21 cellular contexts compared by ENCODE assay signal in genomic region chr5:72852356-72852755, GRCh38. TPM values are rescaled to one million over a fixed set of nuclear protein-coding genes. Genes with fewer than 3 reads are reported as not detected.
DNase-seq lines count a peak whose midpoint lies in the region; ATAC-seq, FAIRE-seq and TF ChIP-seq lines count a peak whose summit lies in the region.
"Had no signal": no experiment of that assay in that cellular context is flagged by ENCODE, and none has a peak within 500 bp of the region (broad histone marks: within the 10 kb centered on the region; RNA-seq: fewer than 3 reads in every experiment).

No MANE protein-coding gene starts in this region.

- no peak overlapping the region for H3K14ac ChIP-seq in H1 (ENCODE audit: insufficient read length)

- H3K9me2 ChIP-seq in GM23248 (ENCODE audit: insufficient read depth): no peaks in the 10 kb centered on the region
- H3K9me2 ChIP-seq in OCI-LY7 (ENCODE audit: insufficient read depth, low read length): no peaks in the 10 kb centered on the region

- no TSS peak for BruUV-seq in OCI-LY7 (replicated peaks; lab: Mats Ljungman, UMichigan)

- H2BK120ac ChIP-seq in H1 (replicated peaks; ENCODE audit: low read depth, low read length): no peak overlapping the region

- intact Hi-C loops in OCI-LY7 (cut with micrococcal nuclease; ENCODE audit: unreplicated experiment) (no loop called here), spleen (cut with DNase I; ENCODE audit: low total_unique reads) (no loop called here)

- no peak overlapping the region for H3K23ac ChIP-seq in H1 (ENCODE audit: insufficient read length)

- peaks cover 3% of the 10 kb centered on the region for H3K23me2 ChIP-seq in H1 (ENCODE audit: low read depth, low read length)

- no peak overlapping the region for H2BK20ac ChIP-seq in H1 (ENCODE audit: low read length)

- FAIRE-seq in H1 (lab: Jason Lieb, UNC): no peak
- FAIRE-seq: urothelium cell line had no signal

- peaks cover 92% of the 10 kb centered on the region for H3K79me2 ChIP-seq in GM23248 (ENCODE audit: insufficient read depth)
- H3K79me2 ChIP-seq in OCI-LY7 (ENCODE audit: insufficient read depth, low read depth, low read length): peaks cover 96% of the 10 kb centered on the region
- peaks cover 13 to 94% of the 10 kb centered on the region in 2 experiments for H3K79me2 ChIP-seq in H1 (ENCODE audit: control insufficient read depth in 1 of 2, insufficient read depth in 2 of 2, low read length in 2 of 2)
- H3K79me2 ChIP-seq in neural progenitor cell (ENCODE audit: low read depth): peaks cover 97% of the 10 kb centered on the region

- H3K27me3 Mint-ChIP-seq in neural progenitor cell (ENCODE audit: insufficient read depth, low read depth): peaks cover 2% of the 10 kb centered on the region
- H3K27me3 Mint-ChIP-seq: activated CD4-positive, alpha-beta T cell treated with anti-CD3 and anti-CD28 coated beads, Interleukin-2, amount 10 ng/mL, durations not matched to agents 7 days and 5 days had no signal

- no peaks in the 10 kb centered on the region for H3K27me3 ChIP-seq in GM23248 (replicated peaks; ENCODE audit: insufficient read depth)
- no peaks in the 10 kb centered on the region for H3K27me3 ChIP-seq in H1 (replicated peaks in 1 of 4; ENCODE audit: control insufficient read depth in 3 of 4, extremely low read depth in 1 of 4, insufficient read depth in 3 of 4, low read length in 3 of 4)
- H3K27me3 ChIP-seq in neural progenitor cell: no peaks in the 10 kb centered on the region
- no peaks in the 10 kb centered on the region for H3K27me3 ChIP-seq in spleen (replicated peaks in 1 of 7)

- 73 to 77% methylated on average over 4 of the region's 4 CpGs for WGBS in GM23248 (ENCODE audit: low coverage in 1 of 2, low lambda C conversion rate in 2 of 2, missing lambda C conversion rate in 2 of 2), 2 experiments
- WGBS in H1 (ENCODE audit: extremely low coverage in 1 of 2, insufficient coverage in 1 of 2, insufficient read length in 1 of 2, insufficient replicate concordance in 2 of 2, low coverage in 1 of 2, low lambda C conversion rate in 2 of 2, missing lambda C conversion rate in 1 of 2), 2 experiments: 95% methylated on average over 4 of the region's 4 CpGs; no CpG with 5 or more reads in 1 of the 2 experiments
- WGBS in spleen, 5 donors: 89 to 94% (median 92%) methylated on average over 4 of the region's 4 CpGs

- H4K8ac ChIP-seq in H1 (ENCODE audit: extremely low read depth, insufficient read depth, low read length): no peak overlapping the region

- no peak overlapping the region for H2BK5ac ChIP-seq in H1 (ENCODE audit: low read depth, low read length)

- H4K5ac ChIP-seq in H1 (ENCODE audit: insufficient read length, low read depth, low read length): no peak overlapping the region

- H3K9me3 ChIP-seq in GM23248 (ENCODE audit: low read depth) (no peaks in the 10 kb centered on the region), OCI-LY7 (ENCODE audit: low read length) (no peaks in the 10 kb centered on the region), H1 (ENCODE audit: insufficient read depth in 2 of 2, low read depth in 1 of 2, low read length in 1 of 2) (no peaks in the 10 kb centered on the region), neural progenitor cell (ENCODE audit: low read depth) (no peaks in the 10 kb centered on the region), spleen (no peaks in the 10 kb centered on the region)

- no peak overlapping the region for H2AK5ac ChIP-seq in H1 (ENCODE audit: low read depth, low read length)

- TF ChIP-seq CTCF in OCI-LY7 (conservative IDR thresholded peaks at IDR 0.05; ENCODE audit: low read length) (no peak), H1 (IDR thresholded peaks at IDR 0.05; ENCODE audit: control extremely low read depth in 1 of 3, insufficient read depth in 1 of 3, low read depth in 1 of 3, low read length in 3 of 3) (no peak), neural progenitor cell (IDR thresholded peaks at IDR 0.05) (no peak), spleen (IDR thresholded peaks at IDR 0.05 in 8 of 11, conservative IDR thresholded peaks at IDR 0.05 in 3 of 11) (no peak)

- H2AFZ ChIP-seq in GM23248 (no peak overlapping the region), OCI-LY7 (ENCODE audit: low read length) (no peak overlapping the region), H1 (ENCODE audit: low read length) (no peak overlapping the region), neural progenitor cell (replicated peaks) (no peak overlapping the region)

- H3K9me3 Mint-ChIP-seq in neural progenitor cell: no peaks in the 10 kb centered on the region
- H3K9me3 Mint-ChIP-seq: activated CD4-positive, alpha-beta T cell treated with anti-CD3 and anti-CD28 coated beads, Interleukin-2, amount 10 ng/mL, durations not matched to agents 7 days and 5 days had no signal

- no peak for DNase-seq in GM23248
- no peak for DNase-seq in OCI-LY7 (ENCODE audit: low spot score)
- no peak for DNase-seq in H1 (ENCODE audit: low read depth in 1 of 2, low spot score in 2 of 2)
- no peak for DNase-seq in neural progenitor cell (ENCODE audit: low spot score)
- DNase-seq in NCI-H446 treated with DMSO at 0.1 percent for 48 hours (lab: John Stamatoyannopoulos, UW): no peak
- no peak for DNase-seq in spleen
- DNase-seq: activated CD4-positive, alpha-beta T cell treated with anti-CD3 and anti-CD28 coated beads, Interleukin-2, amount 10 ng/mL, durations not matched to agents 7 days and 5 days; activated CD8-positive, alpha-beta memory T cell treated with anti-CD3 and anti-CD28 coated beads, Interleukin-2, amount 50 U/mL, for 48 hours; AML-193; aorta; cerebellar nuclear complex; effector CD8-positive, alpha-beta T cell; H7; left cardiac atrium; mesenchymal stem cell; NCI-H1417; NCI-H524 treated with DMSO at 0.1 percent for 48 hours had no signal

- H3K27ac ChIP-seq in GM23248 (no peak overlapping the region), OCI-LY7 (ENCODE audit: low read depth, low read length, poor library complexity, severe bottlenecking) (no peak overlapping the region), H1 (ENCODE audit: low read depth, low read length) (no peak overlapping the region), neural progenitor cell (no peak overlapping the region), spleen (no peak overlapping the region)

- in situ Hi-C loops in GM23248 (cut with MboI): no loop called here

- POLR2A ChIA-PET in OCI-LY7 (lab: Charles Lee) (interaction anchor here (1.0 kb wide), 1 partner anchor 35 kb away, joined by 3 read pairs; no protein-coding TSS in a partner anchor), H1 (lab: Charles Lee; ENCODE audit: partially characterized antibody) (interaction anchor here (0.6 to 2.3 kb wide), 6 partner anchors 10 to 1069 kb away, joined by 3 to 5 read pairs (median 4); partner anchors contain the start of gene TNPO1)

- H3K79me1 ChIP-seq in H1 (ENCODE audit: low read depth, low read length): no peaks in the 10 kb centered on the region; the same call in 1 of the 2 replicates

- no peak overlapping the region for H3K27ac Mint-ChIP-seq in neural progenitor cell
- H3K27ac Mint-ChIP-seq: activated CD4-positive, alpha-beta T cell treated with anti-CD3 and anti-CD28 coated beads, Interleukin-2, amount 10 ng/mL, durations not matched to agents 7 days and 5 days had no signal

- TF ChIP-seq POLR2A in H1 (IDR thresholded peaks at IDR 0.05; ENCODE audit: control extremely low read depth in 1 of 2, low read depth in 2 of 2, low read length in 2 of 2) (no peak), spleen (IDR thresholded peaks at IDR 0.05) (no peak)

- peaks cover 48% of the 10 kb centered on the region for H3K4me1 ChIP-seq in GM23248 (ENCODE audit: insufficient read depth)
- peaks cover 44% of the 10 kb centered on the region for H3K4me1 ChIP-seq in OCI-LY7 (ENCODE audit: insufficient read depth, low read length, poor library complexity, severe bottlenecking)
- peaks cover 0 to 5% (median 1%) of the 10 kb centered on the region in 4 experiments; a peak in 2 of 7 replicates for H3K4me1 ChIP-seq in H1 (replicated peaks in 1 of 4; ENCODE audit: control insufficient read depth in 3 of 4, insufficient read depth in 4 of 4, low read length in 3 of 4)
- H3K4me1 ChIP-seq in neural progenitor cell: peaks cover 32% of the 10 kb centered on the region
- H3K4me1 ChIP-seq in spleen: peaks cover 32 to 93% (median 68%) of the 10 kb centered on the region in 6 donors

- no peak for TF ChIP-seq EP300 in H1 (IDR thresholded peaks at IDR 0.05; ENCODE audit: borderline replicate concordance in 1 of 2, low read depth in 2 of 2, low read length in 2 of 2)

- no peak overlapping the region for H3K4me3 Mint-ChIP-seq in neural progenitor cell
- H3K4me3 Mint-ChIP-seq: activated CD4-positive, alpha-beta T cell treated with anti-CD3 and anti-CD28 coated beads, Interleukin-2, amount 10 ng/mL, durations not matched to agents 7 days and 5 days had no signal

- H3K56ac ChIP-seq in H1 (replicated peaks; ENCODE audit: insufficient read length, low read depth, low read length): no peak overlapping the region

- no peak overlapping the region for H4K91ac ChIP-seq in H1 (replicated peaks; ENCODE audit: insufficient read length, low read length)

- ATAC-seq in HG03159 (IDR thresholded peaks at IDR 0.05; ENCODE audit: unreplicated experiment) (no peak), HG03196 (IDR thresholded peaks at IDR 0.05; ENCODE audit: unreplicated experiment) (no peak)
- ATAC-seq: left cardiac atrium, Right ventricle myocardium inferior had no signal

- CTCF ChIA-PET in OCI-LY7 (lab: Charles Lee; ENCODE audit: unreplicated experiment) (no interaction called here), H1 (lab: Charles Lee; ENCODE audit: partially characterized antibody) (no interaction called here)

- peak overlapping the region; percentile 100 for H3K4me2 ChIP-seq in GM23248 (ENCODE audit: unreplicated experiment)
- H3K4me2 ChIP-seq in OCI-LY7 (ENCODE audit: low read length): peak overlapping the region; percentile 93; the same call in 1 of the 2 replicates
- H3K4me2 ChIP-seq in H1 (ENCODE audit: insufficient read depth in 1 of 2, low read depth in 2 of 2, low read length in 2 of 2): no peak overlapping the region
- H3K4me2 ChIP-seq in neural progenitor cell: peak overlapping the region; percentile 79

- H3K36me3 ChIP-seq in GM23248 (ENCODE audit: low read depth): peaks cover 55% of the 10 kb centered on the region
- peaks cover 88% of the 10 kb centered on the region for H3K36me3 ChIP-seq in OCI-LY7 (ENCODE audit: insufficient read depth, low read length)
- peaks cover 6 to 52% (median 16%) of the 10 kb centered on the region in 4 experiments; a peak in 7 of 8 replicates for H3K36me3 ChIP-seq in H1 (ENCODE audit: control insufficient read depth in 2 of 4, insufficient read depth in 4 of 4, low read length in 3 of 4)
- peaks cover 35% of the 10 kb centered on the region for H3K36me3 ChIP-seq in neural progenitor cell
- peaks cover 0 to 58% (median 23%) of the 10 kb centered on the region in 6 donors for H3K36me3 ChIP-seq in spleen

- H3K4me1 Mint-ChIP-seq in neural progenitor cell: peaks cover 35% of the 10 kb centered on the region

- no peak overlapping the region for H3K18ac ChIP-seq in H1 (ENCODE audit: extremely low read depth, low read length)

- no peak overlapping the region for H3K4ac ChIP-seq in H1 (replicated peaks; ENCODE audit: insufficient read length, low read depth, low read length)

- peaks cover 23% of the 10 kb centered on the region for H3K36me3 Mint-ChIP-seq in neural progenitor cell

- H3K9ac ChIP-seq in GM23248 (no peak overlapping the region), H1 (replicated peaks in 1 of 4; ENCODE audit: extremely low read depth in 1 of 4, low read depth in 3 of 4, low read length in 3 of 4) (no peak overlapping the region), neural progenitor cell (no peak overlapping the region)

- H3F3A ChIP-seq in GM23248 (ENCODE audit: insufficient read depth): peaks cover 20% of the 10 kb centered on the region; the same call in 1 of the 2 replicates
- H3F3A ChIP-seq in neural progenitor cell (ENCODE audit: low read depth): peaks cover 5% of the 10 kb centered on the region

- H2BK12ac ChIP-seq in H1 (ENCODE audit: low read depth, low read length): no peak overlapping the region

- H4K20me1 ChIP-seq in GM23248 (ENCODE audit: insufficient read depth) (peaks cover 19% of the 10 kb centered on the region; the same call in 1 of the 2 replicates), OCI-LY7 (ENCODE audit: insufficient read depth, low read length) (peaks cover 56% of the 10 kb centered on the region), H1 (replicated peaks in 1 of 2; ENCODE audit: control insufficient read depth in 1 of 2, insufficient read depth in 2 of 2, low read length in 2 of 2) (peaks cover 6 to 9% of the 10 kb centered on the region in 2 experiments), neural progenitor cell (ENCODE audit: low read depth) (peaks cover 76% of the 10 kb centered on the region)

- H2BK15ac ChIP-seq in H1 (ENCODE audit: low read length): no peak overlapping the region

- TF ChIP-seq RAD21 in H1 (IDR thresholded peaks at IDR 0.05 in 1 of 2, conservative IDR thresholded peaks at IDR 0.05 in 1 of 2; ENCODE audit: low read depth in 2 of 2, low read length in 2 of 2): no peak

- H3K4me3 ChIP-seq in GM23248 (peak overlapping the region; percentile 83; the same call in 1 of the 2 replicates), OCI-LY7 (ENCODE audit: low read depth, low read length, poor library complexity, severe bottlenecking) (no peak overlapping the region), H1 (ENCODE audit: extremely low read depth in 1 of 4, insufficient read depth in 2 of 4, low read depth in 3 of 4, low read length in 4 of 4) (no peak overlapping the region), neural progenitor cell (no peak overlapping the region), spleen (no peak overlapping the region)

RNA-seq across cellular contexts. Expression of gene TNPO1, which starts 35.9 kb away (rescaled TPM):
- total RNA-seq in GM23248 (2014; rRNA removed; shearing (Covaris generic)): 167 and 211 TPM in 2 replicates
- polyA plus RNA-seq in GM23248 (2016; fragmentation: Nextera tagmentation; extraction: Ambion mirVana) (98.9 and 100 TPM in 2 replicates), H1 (2011; rRNA removed) (34.6 and 38.5 TPM in 2 replicates), spleen (10 to 100 TPM in 1 of 3 donors, 1 to 10 TPM in 2; 5.7 to 11.5 (median 8.7) TPM)
- 95.2 and 131 TPM in 2 replicates for total RNA-seq in OCI-LY7 (2014; rRNA removed; shearing (Covaris generic))
- total RNA-seq in OCI-LY7 (2022) (128 and 132 TPM in 2 replicates), neural progenitor cell (ENCODE audit: low replicate concordance) (194 and 316 TPM in 2 replicates), spleen (100 to 1,000 TPM in 3 of 7 donors, 10 to 100 TPM in 4; 77.1 to 192 (median 94.6) TPM)
- total RNA-seq in H1 (2021; fragmentation: NEBNext Ultra II Directional; extraction: Animal tissue kit (Norgen Biotek cat#: 25700)): 183 and 211 TPM in 2 replicates
- polyA plus RNA-seq in H1 (2011; cell fraction: cytosol; rRNA removed): 58.6 TPM
- 35.7 TPM for polyA plus RNA-seq in H1 (2011; cell fraction: nucleus; rRNA removed)
- polyA plus RNA-seq in H1 (2012, experiment 1 of 2): 72.4 to 119 TPM (median 88.5 TPM) in 4 replicates
- polyA plus RNA-seq in H1 (2012, experiment 2 of 2): 3.8 TPM
- 73.6 TPM for polyA plus RNA-seq in H1 (2013, experiment 1 of 2)
- polyA plus RNA-seq in H1 (2013, experiment 2 of 2): 71.1 TPM
- 230 and 396 TPM in 2 replicates for polyA minus RNA-seq in H1 (2011; rRNA and poly(A)+ RNA removed)
- polyA minus RNA-seq in H1 (2011; cell fraction: cytosol; rRNA and poly(A)+ RNA removed): 142 TPM
- polyA minus RNA-seq in H1 (2011; cell fraction: nucleus; rRNA and poly(A)+ RNA removed): 197 TPM

Comparison
In these comparisons a context has a peak if more than half of its experiments do, and no peak if none do; other contexts are left out.
1. H3K4me2 ChIP-seq: peak in GM23248 (single experiment), OCI-LY7 (single experiment) and neural progenitor cell (single experiment); none in H1 (0 of 2).